Comparison of ENCODE assay signal across 8 cellular contexts in genomic region chr13:74287672-74288169, GRCh38.
A peak's percentile ranks its signal among the peaks of the same experiment; 100 is the strongest.
DNase-seq lines count a peak whose midpoint lies in the region; ATAC-seq and TF ChIP-seq lines count a peak whose summit lies in the region.

No MANE protein-coding gene starts in this region.

- H3K4me3 ChIP-seq in SU-DHL-6 (ENCODE audit: insufficient read depth, low read length, poor library complexity, severe bottlenecking): peak overlapping the region; percentile 57
- H3K4me3 ChIP-seq in upper lobe of left lung: peak overlapping the region in 1 of 4 donors; percentile 18

- intact Hi-C loops in left cardiac atrium (cut with DNase I): loop anchor here in 1 of 2 donors (2.0 to 5.0 kb wide), 3 partner anchors 150 to 533 kb away; no protein-coding TSS in a partner anchor

- peaks cover 11 to 19% (median 12%) of the 10 kb centered on the region in 4 donors for H3K4me1 ChIP-seq in upper lobe of left lung

- H3K9me3 ChIP-seq in SU-DHL-6 (ENCODE audit: insufficient read depth, low read length) (no peaks in the 10 kb centered on the region), upper lobe of left lung (no peaks in the 10 kb centered on the region)

- H3K27me3 ChIP-seq in SU-DHL-6 (ENCODE audit: low read length) (no peaks in the 10 kb centered on the region), upper lobe of left lung (no peaks in the 10 kb centered on the region)

- peak; percentile 39 for ATAC-seq in GM19351 (IDR thresholded peaks at IDR 0.05; ENCODE audit: unreplicated experiment)
- ATAC-seq in left cardiac atrium: peak; percentile 56 to 68
- peak; percentile 65 to 69 for ATAC-seq in upper lobe of left lung (ENCODE audit: low FRiP score in 2 of 2)

- H3K79me2 ChIP-seq in SU-DHL-6 (ENCODE audit: insufficient read depth, low read length): no peaks in the 10 kb centered on the region

- no peak for TF ChIP-seq EP300 in upper lobe of left lung (IDR thresholded peaks at IDR 0.05)

- WGBS in upper lobe of left lung, 2 donors: 6 to 7% methylated on average over 5 of the region's 5 CpGs

- no peaks in the 10 kb centered on the region for H4K20me1 ChIP-seq in SU-DHL-6 (ENCODE audit: low read depth, low read length)

- DNase-seq in A172 (ENCODE audit: low spot score) (peak; percentile 14), Kasumi-1 (lab: John Stamatoyannopoulos, UW) (peak; percentile 58 to 64), left cardiac atrium (peak; percentile 87), putamen (ENCODE audit: low spot score) (peak; percentile 90), upper lobe of left lung (peak in 1 of 2 donors; percentile 76)
- peak; percentile 48 for DNase-seq in activated naive CD8-positive, alpha-beta T cell treated with anti-CD3 and anti-CD28 coated beads, Interleukin-2, amount 50 U/mL, for 16 hours (ENCODE audit: low read depth, low spot score)

- H3K9ac ChIP-seq in SU-DHL-6 (ENCODE audit: low read length): peak overlapping the region; percentile 51

- peak overlapping the region; percentile 93 for H2AFZ ChIP-seq in SU-DHL-6 (ENCODE audit: low read depth, low read length, severe bottlenecking)

- no peak for TF ChIP-seq POLR2A in upper lobe of left lung (IDR thresholded peaks at IDR 0.05)

- no peak for TF ChIP-seq CTCF in SU-DHL-6 (IDR thresholded peaks at IDR 0.05; ENCODE audit: insufficient read depth, low read length, poor library complexity, severe bottlenecking)
- TF ChIP-seq CTCF in upper lobe of left lung (IDR thresholded peaks at IDR 0.05): no peak

- H3K4me2 ChIP-seq in SU-DHL-6 (ENCODE audit: low read depth, low read length, poor library complexity, severe bottlenecking): peak overlapping the region; percentile 91

- H3K27ac ChIP-seq in SU-DHL-6 (ENCODE audit: low read depth, low read length): peak overlapping the region; percentile 76
- no peak overlapping the region for H3K27ac ChIP-seq in upper lobe of left lung

- peaks cover 23% of the 10 kb centered on the region for H3F3A ChIP-seq in SU-DHL-6 (ENCODE audit: insufficient read depth)

- H3K36me3 ChIP-seq in SU-DHL-6 (ENCODE audit: low read length) (no peaks in the 10 kb centered on the region), upper lobe of left lung (no peaks in the 10 kb centered on the region)

- H3K9me2 ChIP-seq in SU-DHL-6 (replicated peaks; ENCODE audit: insufficient read depth, low read length): no peaks in the 10 kb centered on the region
